22 cellular contexts compared by ENCODE assay signal in the genomic region with DNA sequence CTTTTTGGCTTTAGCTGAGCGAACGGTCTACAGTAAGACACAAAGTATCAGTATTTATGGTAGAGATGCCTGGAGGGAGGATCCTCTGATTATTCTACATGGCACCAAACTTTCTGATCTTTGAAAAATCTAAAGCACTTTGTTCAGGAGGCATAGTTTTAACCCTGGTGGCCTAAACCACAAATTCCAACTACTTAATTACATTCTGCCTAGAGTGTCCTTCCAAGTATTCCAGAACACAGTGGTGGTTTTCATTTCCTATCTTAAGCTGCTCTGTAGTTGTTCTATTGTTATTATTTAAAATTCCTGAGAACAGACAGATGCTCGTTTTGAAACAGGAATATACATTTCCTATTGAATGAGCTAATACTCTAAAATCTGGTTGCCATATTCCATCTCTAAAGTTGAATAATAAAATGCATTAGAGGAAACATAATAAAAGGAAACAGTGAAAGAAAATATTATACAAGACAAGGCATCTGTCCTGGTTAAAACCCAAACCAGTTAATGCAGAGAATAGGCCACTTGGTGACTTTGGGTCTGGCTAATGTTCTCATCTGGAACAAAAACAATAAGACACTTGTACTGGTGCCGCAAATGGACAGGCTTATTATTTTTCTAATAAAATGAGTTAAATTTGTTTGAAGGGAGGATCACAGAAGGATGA.
A peak's percentile ranks its signal among the peaks of the same experiment; 100 is the strongest.
DNase-seq lines count a peak whose midpoint lies in the region; ATAC-seq and TF ChIP-seq lines count a peak whose summit lies in the region.
"Had no signal": no experiment of that assay in that cellular context is flagged by ENCODE, and none has a peak within 500 bp of the region (broad histone marks: within the 10 kb centered on the region; RNA-seq: fewer than 3 reads in every experiment).

No MANE protein-coding gene starts in this region.

- peak overlapping the region; percentile 41 to 76; a peak in 2 of 4 replicates for H3K27ac ChIP-seq in SK-N-SH (ENCODE audit: low read depth in 2 of 2, low read length in 1 of 2)
- H3K27ac ChIP-seq: brain microvascular endothelial cell, C4-2B, esophagus muscularis mucosa, prostate gland had no signal

- no peak overlapping the region for H3K4me2 ChIP-seq in SK-N-SH

- no peaks in the 10 kb centered on the region for H3K79me2 ChIP-seq in SK-N-SH (ENCODE audit: insufficient read depth)

- TF ChIP-seq EP300 in SK-N-SH (IDR thresholded peaks at IDR 0.05; ENCODE audit: borderline replicate concordance in 1 of 2, low read depth in 1 of 2, low read length in 1 of 2): peak; percentile 20 to 58; a peak in 2 of 4 replicates

- TF ChIP-seq RAD21 in SK-N-SH (IDR thresholded peaks at IDR 0.05; ENCODE audit: low read length): no peak

- DNase-seq in EL (peak; percentile 11), SK-N-SH (no peak), epidermal melanocyte (ENCODE audit: insufficient read length, low spot score) (peak; percentile 52), pulmonary artery endothelial cell (ENCODE audit: low read depth, low spot score) (peak; percentile 7), activated T-cell treated with anti-CD3 and anti-CD28 coated beads for 4 hours (no peak), left lobe of liver (ENCODE audit: low spot score) (no peak)
- DNase-seq in activated naive CD4-positive, alpha-beta T cell treated with anti-CD3 and anti-CD28 coated beads, Interleukin-2, amount 50 U/mL, for 16 hours: no peak
- DNase-seq: activated effector memory CD4-positive, alpha-beta T cell treated with Interleukin-2 at 50 U/mL for 16 hours; brain microvascular endothelial cell; effector memory CD4-positive, alpha-beta T cell; hypothalamus; immature natural killer cell; KG1; naive thymus-derived CD4-positive, alpha-beta T cell; NCI-H446 treated with DMSO at 0.1 percent for 48 hours; stimulated activated naive CD8-positive, alpha-beta T cell treated with anti-CD3 and anti-CD28 coated beads, Interleukin-15, amount 100 ng/mL, for 72 hours; transverse colon had no signal

- H3K9ac ChIP-seq in SK-N-SH: no peak overlapping the region

- H3K4me1 ChIP-seq in SK-N-SH (ENCODE audit: control insufficient read depth in 1 of 2, insufficient read depth in 2 of 2, low read depth in 1 of 2, low read length in 1 of 2): no peaks in the 10 kb centered on the region
- H3K4me1 ChIP-seq: esophagus muscularis mucosa, prostate gland, transverse colon had no signal

- ATAC-seq in left lobe of liver (no peak), HG03354 (IDR thresholded peaks at IDR 0.05; ENCODE audit: poor library complexity, severe bottlenecking, unreplicated experiment) (no peak)
- ATAC-seq: GM12878; naive thymus-derived CD4-positive, alpha-beta T cell; stimulated activated naive CD8-positive, alpha-beta T cell treated with anti-CD3 and anti-CD28 coated beads, Interleukin-15, amount 100 ng/mL, for 72 hours had no signal

- no peaks in the 10 kb centered on the region for H3K27me3 ChIP-seq in SK-N-SH (ENCODE audit: insufficient read depth)
- H3K27me3 ChIP-seq: brain microvascular endothelial cell, esophagus muscularis mucosa, transverse colon had no signal

- CTCF ChIA-PET in SK-N-SH (lab: Yijun Ruan, JAX): no interaction called here

- WGBS in SK-N-SH (ENCODE audit: low lambda C conversion rate): 63% methylated on average over 4 of the region's 4 CpGs

- H3K9me2 ChIP-seq in SK-N-SH: no peaks in the 10 kb centered on the region

- no peaks in the 10 kb centered on the region for H4K20me1 ChIP-seq in SK-N-SH (ENCODE audit: insufficient read depth)

- H3F3A ChIP-seq in SK-N-SH (replicated peaks; ENCODE audit: insufficient read depth): no peaks in the 10 kb centered on the region

- no peak overlapping the region for H2AFZ ChIP-seq in SK-N-SH (ENCODE audit: low read depth)

- no peak overlapping the region for H3K4me3 ChIP-seq in SK-N-SH (ENCODE audit: low read depth in 2 of 2, low read length in 1 of 2)
- H3K4me3 ChIP-seq: esophagus muscularis mucosa, GM12878, prostate gland, transverse colon had no signal

- H3K36me3 ChIP-seq in SK-N-SH (replicated peaks in 1 of 2; ENCODE audit: control insufficient read depth in 1 of 2, insufficient read depth in 2 of 2, low read length in 1 of 2): no peaks in the 10 kb centered on the region
- H3K36me3 ChIP-seq: brain microvascular endothelial cell, esophagus muscularis mucosa, prostate gland, transverse colon had no signal

- POLR2A ChIA-PET in SK-N-SH (lab: Yijun Ruan, JAX): no interaction called here

- no peak for TF ChIP-seq CTCF in SK-N-SH (IDR thresholded peaks at IDR 0.05)

- H3K9me3 ChIP-seq in SK-N-SH: no peaks in the 10 kb centered on the region
- H3K9me3 ChIP-seq: esophagus muscularis mucosa, prostate gland, transverse colon had no signal

TF ChIP-seq in SK-N-SH, 30 proteins besides CTCF, POLR2A, EP300 and RAD21:
- TF ChIP-seq TCF12 (IDR thresholded peaks at IDR 0.05) (peak; percentile 29; the same call in 1 of the 2 replicates), FOXM1 (IDR thresholded peaks at IDR 0.05; ENCODE audit: low read depth) (no peak)

Comparison
In these comparisons a context has a peak if more than half of its experiments do, and no peak if none do; other contexts are left out.
1. DNase-seq: peak in EL (single experiment), epidermal melanocyte (single experiment) and pulmonary artery endothelial cell (single experiment); none in SK-N-SH (single experiment), activated T-cell treated with anti-CD3 and anti-CD28 coated beads for 4 hours (single experiment), left lobe of liver (single experiment) and activated naive CD4-positive, alpha-beta T cell treated with anti-CD3 and anti-CD28 coated beads, Interleukin-2, amount 50 U/mL, for 16 hours (single experiment).